Comparison of ENCODE assay signal across 8 cellular contexts in the genomic region with DNA sequence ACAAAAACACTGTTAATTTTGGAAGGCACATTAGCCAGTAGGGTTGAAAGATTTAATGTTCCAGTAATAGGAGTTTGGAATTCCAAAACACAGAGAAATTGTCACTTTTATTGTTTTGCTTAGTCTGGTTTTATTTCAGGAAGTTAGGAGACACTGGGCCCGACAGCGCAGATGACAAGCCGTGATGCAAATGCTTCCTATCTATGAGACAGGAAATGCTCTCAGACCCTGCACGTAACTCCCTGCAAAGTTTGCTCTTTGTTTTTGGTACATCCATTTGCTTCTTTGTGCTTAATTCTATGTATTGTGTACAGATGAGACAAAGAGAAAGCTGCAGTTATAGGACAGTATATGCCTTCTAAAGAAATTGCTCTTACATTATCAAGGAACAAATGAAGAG.
DNase-seq lines count a peak whose midpoint lies in the region; ATAC-seq and TF ChIP-seq lines count a peak whose summit lies in the region.

No MANE protein-coding gene starts in this region.

- no peaks in the 10 kb centered on the region for H3F3A ChIP-seq in DOHH2 (ENCODE audit: control insufficient read depth, insufficient read depth)

- DNase-seq in activated CD4-positive, alpha-beta memory T cell treated with anti-CD3 and anti-CD28 coated beads, Interleukin-2, amount 10 ng/mL, durations not matched to agents 7 days and 5 days = peak; percentile 62
- DNase-seq in lung microvascular endothelial cell (ENCODE audit: low read depth in 2 of 2) (peak; percentile 87 to 98), HFFc6 (no peak), dedifferentiated amniotic fluid mesenchymal stem cell (ENCODE audit: extremely low spot score) (no peak), hippocampal formation (lab: John Stamatoyannopoulos, UW) (no peak)

- H3K27ac Mint-ChIP-seq in activated CD4-positive, alpha-beta memory T cell treated with anti-CD3 and anti-CD28 coated beads, Interleukin-2, amount 10 ng/mL, durations not matched to agents 7 days and 5 days = peak overlapping the region; percentile 77
- H3K27ac Mint-ChIP-seq in HFFc6 = no peak overlapping the region

- POLR2A ChIA-PET in activated CD4-positive, alpha-beta memory T cell treated with anti-CD3 and anti-CD28 coated beads, Interleukin-2, amount 10 ng/mL, durations not matched to agents 7 days and 5 days (lab: Charles Lee) = interaction anchor here (0.6 to 0.7 kb wide), 2 partner anchors 350 to 401 kb away, joined by 3 read pairs; no protein-coding TSS in a partner anchor

- H3K4me1 Mint-ChIP-seq in activated CD4-positive, alpha-beta memory T cell treated with anti-CD3 and anti-CD28 coated beads, Interleukin-2, amount 10 ng/mL, durations not matched to agents 7 days and 5 days = peaks cover 18% of the 10 kb centered on the region
- peaks cover 36% of the 10 kb centered on the region for H3K4me1 Mint-ChIP-seq in HFFc6 (ENCODE audit: low read depth)

- no peaks in the 10 kb centered on the region for H3K36me3 Mint-ChIP-seq in activated CD4-positive, alpha-beta memory T cell treated with anti-CD3 and anti-CD28 coated beads, Interleukin-2, amount 10 ng/mL, durations not matched to agents 7 days and 5 days (ENCODE audit: low read depth)
- no peaks in the 10 kb centered on the region for H3K36me3 Mint-ChIP-seq in HFFc6 (ENCODE audit: low read depth)

- no peaks in the 10 kb centered on the region for H3K27me3 ChIP-seq in DOHH2 (ENCODE audit: control insufficient read depth, low read length)

- no peaks in the 10 kb centered on the region for H3K9me3 ChIP-seq in DOHH2 (ENCODE audit: control insufficient read depth, insufficient read depth, low read length)

- CTCF ChIA-PET in activated CD4-positive, alpha-beta memory T cell treated with anti-CD3 and anti-CD28 coated beads, Interleukin-2, amount 10 ng/mL, durations not matched to agents 7 days and 5 days (lab: Charles Lee) = interaction anchor here (1.1 kb wide), 1 partner anchor 346 kb away, joined by 3 read pairs; no protein-coding TSS in a partner anchor

- peak overlapping the region; percentile 47 for H3K4me3 ChIP-seq in DOHH2 (ENCODE audit: low read length)

- H4K20me1 ChIP-seq in DOHH2 (ENCODE audit: control insufficient read depth, insufficient read depth, low read depth, low read length) = no peaks in the 10 kb centered on the region

- 0 out of 2 replicates have a peak overlapping the region, but pooled peaks have one; percentile 26 for H3K27ac ChIP-seq in DOHH2 (ENCODE audit: low read depth, low read length)

- no peaks in the 10 kb centered on the region for H3K27me3 Mint-ChIP-seq in activated CD4-positive, alpha-beta memory T cell treated with anti-CD3 and anti-CD28 coated beads, Interleukin-2, amount 10 ng/mL, durations not matched to agents 7 days and 5 days
- H3K27me3 Mint-ChIP-seq in HFFc6 (ENCODE audit: insufficient read depth) = no peaks in the 10 kb centered on the region; the same call in 1 of the 2 replicates

- TF ChIP-seq CTCF in DOHH2 (IDR thresholded peaks at IDR 0.05; ENCODE audit: low read depth, low read length, poor library complexity, severe bottlenecking) (no peak), HFFc6 (IDR thresholded peaks at IDR 0.05) (no peak)

- no peaks in the 10 kb centered on the region for H3K36me3 ChIP-seq in DOHH2 (ENCODE audit: control insufficient read depth, low read length)

- peak; percentile 68 for ATAC-seq in HG03378 (IDR thresholded peaks at IDR 0.05; ENCODE audit: unreplicated experiment)
- ATAC-seq in HG03175 (IDR thresholded peaks at IDR 0.05; ENCODE audit: unreplicated experiment) = no peak

- no peaks in the 10 kb centered on the region for H3K9me2 ChIP-seq in DOHH2 (replicated peaks; ENCODE audit: control insufficient read depth, low read length)

- H3K4me1 ChIP-seq in DOHH2 (ENCODE audit: control insufficient read depth, low read length) = peaks cover 17% of the 10 kb centered on the region

- H3K79me2 ChIP-seq in DOHH2 (ENCODE audit: control insufficient read depth, low read length) = no peaks in the 10 kb centered on the region

- no peaks in the 10 kb centered on the region for H3K9me3 Mint-ChIP-seq in activated CD4-positive, alpha-beta memory T cell treated with anti-CD3 and anti-CD28 coated beads, Interleukin-2, amount 10 ng/mL, durations not matched to agents 7 days and 5 days
- H3K9me3 Mint-ChIP-seq in HFFc6 = no peaks in the 10 kb centered on the region

- H3K4me3 Mint-ChIP-seq in activated CD4-positive, alpha-beta memory T cell treated with anti-CD3 and anti-CD28 coated beads, Interleukin-2, amount 10 ng/mL, durations not matched to agents 7 days and 5 days = no peak overlapping the region
- no peak overlapping the region for H3K4me3 Mint-ChIP-seq in HFFc6

- H3K4me2 ChIP-seq in DOHH2 (ENCODE audit: low read length) = peak overlapping the region; percentile 61

Comparison
In these comparisons a context has a peak if more than half of its experiments do, and no peak if none do; other contexts are left out.
1. DNase-seq: peak in activated CD4-positive, alpha-beta memory T cell treated with anti-CD3 and anti-CD28 coated beads, Interleukin-2, amount 10 ng/mL, durations not matched to agents 7 days and 5 days (single experiment) and lung microvascular endothelial cell (2 of 2); none in HFFc6 (single experiment), dedifferentiated amniotic fluid mesenchymal stem cell (single experiment) and hippocampal formation (0 of 2).